Comparison of ENCODE assay signal across 19 cellular contexts in genomic region chr1:31637915-31638673, GRCh38. TPM values are rescaled to one million over a fixed set of nuclear protein-coding genes. Genes with fewer than 3 reads are reported as not detected.
DNase-seq lines count a peak whose midpoint lies in the region; ATAC-seq, FAIRE-seq and TF ChIP-seq lines count a peak whose summit lies in the region.
"Had no signal": no experiment of that assay in that cellular context is flagged by ENCODE, and none has a peak within 500 bp of the region (broad histone marks: within the 10 kb centered on the region; RNA-seq: fewer than 3 reads in every experiment).

No MANE protein-coding gene starts in this region.

- FAIRE-seq in D721Med (lab: Jason Lieb, UNC), result no peak
- FAIRE-seq: kidney had no signal

- H3K4me3 ChIP-seq in hepatocyte, result no peak overlapping the region
- no peak overlapping the region for H3K4me3 ChIP-seq in smooth muscle cell
- H3K4me3 ChIP-seq: dorsolateral prefrontal cortex, right atrium auricular region, stomach had no signal

- H3K27ac ChIP-seq in hepatocyte (peak overlapping the region; percentile 41), smooth muscle cell (ENCODE audit: low read depth) (peak overlapping the region; percentile 81)
- H3K27ac ChIP-seq: 22Rv1, dorsolateral prefrontal cortex had no signal

- H3F3A ChIP-seq in smooth muscle cell (ENCODE audit: low read depth), result peaks cover 20% of the 10 kb centered on the region

- H3K4me1 ChIP-seq in hepatocyte (ENCODE audit: insufficient read depth) (peaks cover 16% of the 10 kb centered on the region), smooth muscle cell (ENCODE audit: low read depth) (peaks cover 8% of the 10 kb centered on the region)

- H3K27me3 ChIP-seq in hepatocyte (no peaks in the 10 kb centered on the region), smooth muscle cell (ENCODE audit: low read depth) (no peaks in the 10 kb centered on the region)
- H3K27me3 ChIP-seq: dorsolateral prefrontal cortex, right atrium auricular region, stomach had no signal

- H3K79me2 ChIP-seq in hepatocyte (peaks cover 92% of the 10 kb centered on the region), smooth muscle cell (ENCODE audit: low read depth) (peaks cover 57% of the 10 kb centered on the region)

- H3K9ac ChIP-seq in smooth muscle cell (ENCODE audit: low read depth), result no peak overlapping the region

- H3K36me3 ChIP-seq in hepatocyte (replicated peaks; ENCODE audit: insufficient read depth, low read depth) (no peaks in the 10 kb centered on the region), smooth muscle cell (ENCODE audit: low read depth) (no peaks in the 10 kb centered on the region)

- H3K9me3 ChIP-seq in hepatocyte (ENCODE audit: low read depth) (no peaks in the 10 kb centered on the region), smooth muscle cell (replicated peaks; ENCODE audit: low read depth) (no peaks in the 10 kb centered on the region)
- H3K9me3 ChIP-seq: right atrium auricular region, stomach had no signal

- H3K4me2 ChIP-seq in hepatocyte, result no peak overlapping the region
- no peak overlapping the region for H3K4me2 ChIP-seq in smooth muscle cell

- TF ChIP-seq CTCF in hepatocyte (IDR thresholded peaks at IDR 0.05; ENCODE audit: poor library complexity) (no peak), smooth muscle cell (IDR thresholded peaks at IDR 0.05; ENCODE audit: borderline replicate concordance, insufficient read depth, poor library complexity, severe bottlenecking) (no peak), D721Med (IDR thresholded peaks at IDR 0.05; ENCODE audit: insufficient read depth, missing control alignments) (no peak)

- peak; percentile 42 for DNase-seq in DMS 273 (lab: John Stamatoyannopoulos, UW; ENCODE audit: unreplicated experiment)
- no peak for DNase-seq in DMS 273 treated with DMSO at 0.1 percent for 48 hours (lab: John Stamatoyannopoulos, UW)
- peak; percentile 55 for DNase-seq in NCI-H774 (lab: John Stamatoyannopoulos, UW)
- DNase-seq in hepatocyte (ENCODE audit: low spot score), result no peak
- DNase-seq in smooth muscle cell (lab: John Stamatoyannopoulos, UW; ENCODE audit: unreplicated experiment), result no peak
- no peak for DNase-seq in D721Med (ENCODE audit: insufficient read length, low spot score)
- no peak for DNase-seq in activated CD4-positive, alpha-beta T cell treated with anti-CD3 and anti-CD28 coated beads, Interleukin-2, amount 50 U/mL, for 4 hours
- no peak for DNase-seq in left lobe of liver (ENCODE audit: low spot score)
- DNase-seq: activated CD4-positive, alpha-beta T cell treated with anti-CD3 and anti-CD28 coated beads for 48 hours; aorta; CD8-positive, alpha-beta memory T cell; dorsolateral prefrontal cortex; kidney; naive thymus-derived CD8-positive, alpha-beta T cell; NCI-H510A; stomach had no signal

- ATAC-seq in left lobe of liver, result no peak

- no peak overlapping the region for H2AFZ ChIP-seq in hepatocyte
- no peak overlapping the region for H2AFZ ChIP-seq in smooth muscle cell (ENCODE audit: low read depth)

- peaks cover 25% of the 10 kb centered on the region for H4K20me1 ChIP-seq in hepatocyte (ENCODE audit: insufficient read depth, poor library complexity, severe bottlenecking)
- peaks cover 48% of the 10 kb centered on the region for H4K20me1 ChIP-seq in smooth muscle cell (ENCODE audit: low read depth)

- 65% methylated on average over 5 of the region's 5 CpGs for WGBS in hepatocyte (ENCODE audit: low lambda C conversion rate, missing lambda C conversion rate)
- 85% methylated on average over 5 of the region's 5 CpGs for WGBS in smooth muscle cell (ENCODE audit: low lambda C conversion rate)

- no peaks in the 10 kb centered on the region for H3K9me2 ChIP-seq in hepatocyte (replicated peaks; ENCODE audit: insufficient read depth)

RNA-seq across cellular contexts. Expression of gene PEF1, which starts 6.6 kb away (rescaled TPM):
- total RNA-seq in hepatocyte (70.7 and 85.9 TPM in 2 replicates), smooth muscle cell (61.4 and 89.3 TPM in 2 replicates), left lobe of liver (24.3 TPM)
- polyA plus RNA-seq in hepatocyte (85.5 and 89.0 TPM in 2 replicates), smooth muscle cell (77.1 and 85.8 TPM in 2 replicates)

RNA-seq across cellular contexts. Expression of gene HCRTR1, which starts 20.6 kb away (rescaled TPM):
- total RNA-seq in hepatocyte (0.28 TPM in 1 of 2 replicates, not detected in the other), smooth muscle cell (2.0 TPM in 1 of 2 replicates, not detected in the other), left lobe of liver (not detected)
- polyA plus RNA-seq in hepatocyte (0.68 TPM in 1 of 2 replicates, not detected in the other), smooth muscle cell (0.19 TPM in 1 of 2 replicates, not detected in the other)
- total RNA-seq: CD8-positive, alpha-beta memory T cell; naive thymus-derived CD8-positive, alpha-beta T cell; RPMI7951; stomach had no signal
- polyA plus RNA-seq: CD8-positive, alpha-beta memory T cell; naive thymus-derived CD8-positive, alpha-beta T cell; stomach had no signal

Comparison
In these comparisons a context has a peak if more than half of its experiments do, and no peak if none do; other contexts are left out.
1. DNase-seq: peak in DMS 273 (single experiment) and NCI-H774 (single experiment); none in DMS 273 treated with DMSO at 0.1 percent for 48 hours (single experiment), hepatocyte (single experiment), smooth muscle cell (single experiment), D721Med (single experiment), activated CD4-positive, alpha-beta T cell treated with anti-CD3 and anti-CD28 coated beads, Interleukin-2, amount 50 U/mL, for 4 hours (0 of 2) and left lobe of liver (single experiment).